20 cellular contexts compared by ENCODE assay signal in genomic region chr2:39506215-39506614, GRCh38.
DNase-seq lines count a peak whose midpoint lies in the region; ATAC-seq, FAIRE-seq and TF ChIP-seq lines count a peak whose summit lies in the region.
"Had no signal": no experiment of that assay in that cellular context is flagged by ENCODE, and none has a peak within 500 bp of the region (broad histone marks: within the 10 kb centered on the region; RNA-seq: fewer than 3 reads in every experiment).

No MANE protein-coding gene starts in this region.

- H3K27ac ChIP-seq in stomach, result peak overlapping the region in 4 of 5 donors; percentile 66 to 84 (median 78)
- H3K27ac ChIP-seq: dorsolateral prefrontal cortex, ovary, PC-9, SK-N-MC had no signal

- ATAC-seq in GM19438 (IDR thresholded peaks at IDR 0.05; ENCODE audit: low read depth, unreplicated experiment), result peak; percentile 37
- peak; percentile 67 for ATAC-seq in HG03135 (IDR thresholded peaks at IDR 0.05; ENCODE audit: unreplicated experiment)
- no peak for ATAC-seq in GM18868 (IDR thresholded peaks at IDR 0.05; ENCODE audit: unreplicated experiment)
- ATAC-seq: esophagus mucosa, lower lobe of right lung had no signal

- no peak for TF ChIP-seq POLR2A in stomach (IDR thresholded peaks at IDR 0.05)

- peaks cover 21 to 68% (median 44%) of the 10 kb centered on the region in 4 donors for H3K4me1 ChIP-seq in stomach

- H3K36me3 ChIP-seq in bronchial epithelial cell (ENCODE audit: control insufficient read depth, insufficient read depth, low read length), result no peaks in the 10 kb centered on the region
- no peaks in the 10 kb centered on the region for H3K36me3 ChIP-seq in stomach
- H3K36me3 ChIP-seq: adrenal gland, lower lobe of right lung, ovary, vagina had no signal

- H3K27me3 ChIP-seq in bronchial epithelial cell (ENCODE audit: control insufficient read depth, insufficient read depth, low read length) (no peaks in the 10 kb centered on the region), stomach (no peaks in the 10 kb centered on the region)
- H3K27me3 ChIP-seq: adrenal gland, dorsolateral prefrontal cortex, ovary, vagina had no signal

- intact Hi-C loops in stomach (cut with DNase I; ENCODE audit: low total_unique reads), result no loop called here

- H3K4me3 ChIP-seq in bronchial epithelial cell (ENCODE audit: low read depth, low read length) (no peak overlapping the region), stomach (no peak overlapping the region)
- H3K4me3 ChIP-seq: adrenal gland, dorsolateral prefrontal cortex, lower lobe of right lung, ovary, PC-9, SK-N-MC, vagina had no signal

- WGBS in stomach, 5 donors, result 56 to 89% (median 75%) methylated on average over 2 of the region's 2 CpGs

- DNase-seq in bronchial epithelial cell (ENCODE audit: low read depth), result peak; percentile 81
- no peak for DNase-seq in stomach
- DNase-seq in EL, result no peak
- DNase-seq in D341Med (ENCODE audit: low spot score), result no peak
- DNase-seq: adrenal gland; Caco-2; dorsolateral prefrontal cortex; lower lobe of right lung; NCI-H1417; NCI-H2171; NCI-H774; ovary; PC-9; stimulated activated CD4-positive, alpha-beta T cell treated with anti-CD3 and anti-CD28 coated beads, Interleukin-2, amount 100 ng/mL, for 48 hours had no signal

- no peaks in the 10 kb centered on the region for H3K9me3 ChIP-seq in stomach
- H3K9me3 ChIP-seq: adrenal gland, Caco-2, lower lobe of right lung, ovary, vagina had no signal

- FAIRE-seq in bronchial epithelial cell (lab: Jason Lieb, UNC), result no peak

- TF ChIP-seq CTCF in bronchial epithelial cell (IDR thresholded peaks at IDR 0.05; ENCODE audit: insufficient read depth, low read length, severe bottlenecking) (no peak), stomach (IDR thresholded peaks at IDR 0.05) (no peak)

- no peak for TF ChIP-seq EP300 in stomach (IDR thresholded peaks at IDR 0.05)
